Comparison of ENCODE assay signal across 28 cellular contexts in genomic region chr3:156646958-156647357, GRCh38.
"Had no signal": no experiment of that assay in that cellular context is flagged by ENCODE, and none has a peak within 500 bp of the region (broad histone marks: within the 10 kb centered on the region; RNA-seq: fewer than 3 reads in every experiment).

No MANE protein-coding gene starts in this region.

- DNase-seq: stimulated activated CD4-positive, alpha-beta T cell treated with anti-CD3 and anti-CD28 coated beads, Interleukin-2, amount 100 ng/mL, for 48 hours; stimulated activated CD4-positive, alpha-beta T cell treated with anti-CD3 and anti-CD28 coated beads, Interleukin-4, amount 100 ng/mL, for 1 hour; stimulated activated CD4-positive, alpha-beta T cell treated with anti-CD3 and anti-CD28 coated beads, Interleukin-4, amount 100 ng/mL, for 24 hours; stimulated activated CD4-positive, alpha-beta T cell treated with anti-CD3 and anti-CD28 coated beads, Interleukin-4, amount 100 ng/mL, for 4 hours; stimulated activated CD8-positive, alpha-beta memory T cell treated with anti-CD3 and anti-CD28 coated beads, Interleukin-4, amount 100 ng/mL, for 48 hours; stimulated activated naive B cell treated with anti-CD40 and anti-IgM and Interleukin-4, amounts not matched to agents 10 μg/mL and 1 μg/mL and 100 μg/mL, for 72 hours; stimulated activated naive CD4-positive, alpha-beta T cell; stimulated activated naive CD4-positive, alpha-beta T cell treated with Interleukin-2 at 50 U/mL for 16 hours; stimulated activated naive CD8-positive, alpha-beta T cell treated with anti-CD3 and anti-CD28 coated beads, Interleukin-15, amount 100 ng/mL, for 72 hours; stimulated activated naive CD8-positive, alpha-beta T cell treated with anti-CD3 and anti-CD28 coated beads, Interleukin-15, Interleukin-2, amounts not matched to agents 100 U/mL and 50 U/mL, for 24 hours; stomach; substantia nigra; testis; thyroid gland; tibial artery; transverse colon; trophoblast cell; upper lobe of left lung; upper lobe of right lung; uterus had no signal

- H3K4me3 Mint-ChIP-seq: stimulated activated effector memory CD8-positive, alpha-beta T cell treated with anti-CD3 and anti-CD28 coated beads, Interleukin-12 subunit alpha, Interleukin-12 subunit beta, amount 100 ng/mL, for 72 hours; stimulated activated naive B cell treated with anti-CD40 and anti-IgM and Interleukin-4, amounts not matched to agents 10 μg/mL and 1 μg/mL and 100 μg/mL, for 72 hours; stimulated activated naive CD8-positive, alpha-beta T cell treated with anti-CD3 and anti-CD28 coated beads, Interleukin-15, amount 100 ng/mL, for 72 hours; stimulated activated naive CD8-positive, alpha-beta T cell treated with anti-CD3 and anti-CD28 coated beads, Interleukin-15, Interleukin-2, amounts not matched to agents 100 ng/mL and 50 ng/mL, for 24 hours; type B pancreatic cell had no signal

- H3K27ac ChIP-seq: stomach, suprapubic skin, testis, thoracic aorta, thyroid gland, tibial artery, tibial nerve, transverse colon, upper lobe of left lung, upper lobe of right lung, uterus, vagina had no signal

- H3K27me3 Mint-ChIP-seq: type B pancreatic cell had no signal

- H3K9me3 ChIP-seq: stomach, suprapubic skin, testis, thoracic aorta, thyroid gland, tibial artery, tibial nerve, transverse colon, upper lobe of left lung, upper lobe of right lung, uterus, vagina had no signal

- H3K36me3 Mint-ChIP-seq: stimulated activated effector memory CD8-positive, alpha-beta T cell treated with anti-CD3 and anti-CD28 coated beads, Interleukin-12 subunit alpha, Interleukin-12 subunit beta, amount 100 ng/mL, for 72 hours had no signal

- H3K4me3 ChIP-seq: stomach, suprapubic skin, testis, thoracic aorta, thyroid gland, tibial artery, tibial nerve, transverse colon, upper lobe of left lung, upper lobe of right lung, uterus, vagina had no signal

- H3K27me3 ChIP-seq: stomach, suprapubic skin, testis, thyroid gland, tibial artery, tibial nerve, transverse colon, upper lobe of left lung, upper lobe of right lung, uterus, vagina had no signal

- H3K9me3 Mint-ChIP-seq: stimulated activated effector memory CD8-positive, alpha-beta T cell treated with anti-CD3 and anti-CD28 coated beads, Interleukin-12 subunit alpha, Interleukin-12 subunit beta, amount 100 ng/mL, for 72 hours had no signal

- H3K27ac Mint-ChIP-seq: stimulated activated effector memory CD8-positive, alpha-beta T cell treated with anti-CD3 and anti-CD28 coated beads, Interleukin-12 subunit alpha, Interleukin-12 subunit beta, amount 100 ng/mL, for 72 hours; stimulated activated naive B cell treated with anti-CD40 and anti-IgM and Interleukin-4, amounts not matched to agents 10 μg/mL and 1 μg/mL and 100 μg/mL, for 72 hours; stimulated activated naive CD8-positive, alpha-beta T cell treated with anti-CD3 and anti-CD28 coated beads, Interleukin-15, amount 100 ng/mL, for 72 hours; stimulated activated naive CD8-positive, alpha-beta T cell treated with anti-CD3 and anti-CD28 coated beads, Interleukin-15, Interleukin-2, amounts not matched to agents 100 ng/mL and 50 ng/mL, for 24 hours; type B pancreatic cell had no signal

- H3K36me3 ChIP-seq: stomach, suprapubic skin, thoracic aorta, thyroid gland, tibial artery, tibial nerve, transverse colon, upper lobe of left lung, upper lobe of right lung, uterus, vagina had no signal

- ATAC-seq: stimulated activated effector memory CD8-positive, alpha-beta T cell treated with anti-CD3 and anti-CD28 coated beads, Interleukin-12 subunit alpha, Interleukin-12 subunit beta, amount 100 ng/mL, for 72 hours; stimulated activated naive B cell treated with anti-CD40 and anti-IgM and Interleukin-4, amounts not matched to agents 10 μg/mL and 1 μg/mL and 100 μg/mL, for 72 hours; stimulated activated naive CD8-positive, alpha-beta T cell treated with anti-CD3 and anti-CD28 coated beads, Interleukin-15, amount 100 ng/mL, for 72 hours; stimulated activated naive CD8-positive, alpha-beta T cell treated with anti-CD3 and anti-CD28 coated beads, Interleukin-15, Interleukin-2, amounts not matched to agents 100 U/mL and 50 U/mL, for 24 hours; upper lobe of right lung had no signal

- H3K4me1 ChIP-seq: thyroid gland, vagina had no signal

- FAIRE-seq: urothelium cell line had no signal
